In the genomic region with DNA sequence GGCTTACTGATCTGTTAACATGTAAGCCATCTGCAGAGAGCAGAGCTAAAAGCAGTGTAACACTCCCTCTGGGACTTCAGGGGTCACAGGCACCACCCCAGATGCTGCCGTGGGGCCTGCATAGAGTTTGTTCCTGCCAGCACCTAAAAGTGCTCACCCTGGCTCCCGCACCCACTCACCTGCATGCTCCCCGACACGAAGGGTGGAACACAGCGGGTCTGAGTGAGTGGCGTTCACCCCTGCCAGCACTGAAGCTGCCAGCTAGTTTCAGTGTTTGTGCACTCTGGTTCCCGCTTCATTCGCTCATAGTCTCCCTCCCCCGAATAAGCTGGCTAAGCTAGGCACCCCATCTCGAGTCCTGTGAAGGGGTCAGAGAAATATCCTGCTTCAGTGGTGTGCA, we compare ENCODE assay signal across 2 cellular contexts.
TF ChIP-seq lines count a peak whose summit lies in the region.

No MANE protein-coding gene starts in this region.

TF ChIP-seq in GM23338, 12 proteins besides CTCF, POLR2A, EP300 and RAD21 (continues in another document):
- no peak for TF ChIP-seq ZNF114 (CRISPR knock-in tag; IDR thresholded peaks at IDR 0.05)
- TF ChIP-seq ZNF331 (CRISPR knock-in tag; IDR thresholded peaks at IDR 0.05; ENCODE audit: low read depth), result no peak
- no peak for TF ChIP-seq EZH2phosphoT487 (IDR thresholded peaks at IDR 0.05; ENCODE audit: unreplicated experiment)
- TF ChIP-seq STAT1 (IDR thresholded peaks at IDR 0.05; ENCODE audit: unreplicated experiment), result no peak
- TF ChIP-seq JUNB (IDR thresholded peaks at IDR 0.05; ENCODE audit: unreplicated experiment), result no peak
- no peak for TF ChIP-seq CREB1 (CRISPR knock-in tag; IDR thresholded peaks at IDR 0.05; ENCODE audit: low read depth)
- no peak for TF ChIP-seq POLR2AphosphoS5 (IDR thresholded peaks at IDR 0.05; ENCODE audit: low read depth)
- TF ChIP-seq, protein P1, sequence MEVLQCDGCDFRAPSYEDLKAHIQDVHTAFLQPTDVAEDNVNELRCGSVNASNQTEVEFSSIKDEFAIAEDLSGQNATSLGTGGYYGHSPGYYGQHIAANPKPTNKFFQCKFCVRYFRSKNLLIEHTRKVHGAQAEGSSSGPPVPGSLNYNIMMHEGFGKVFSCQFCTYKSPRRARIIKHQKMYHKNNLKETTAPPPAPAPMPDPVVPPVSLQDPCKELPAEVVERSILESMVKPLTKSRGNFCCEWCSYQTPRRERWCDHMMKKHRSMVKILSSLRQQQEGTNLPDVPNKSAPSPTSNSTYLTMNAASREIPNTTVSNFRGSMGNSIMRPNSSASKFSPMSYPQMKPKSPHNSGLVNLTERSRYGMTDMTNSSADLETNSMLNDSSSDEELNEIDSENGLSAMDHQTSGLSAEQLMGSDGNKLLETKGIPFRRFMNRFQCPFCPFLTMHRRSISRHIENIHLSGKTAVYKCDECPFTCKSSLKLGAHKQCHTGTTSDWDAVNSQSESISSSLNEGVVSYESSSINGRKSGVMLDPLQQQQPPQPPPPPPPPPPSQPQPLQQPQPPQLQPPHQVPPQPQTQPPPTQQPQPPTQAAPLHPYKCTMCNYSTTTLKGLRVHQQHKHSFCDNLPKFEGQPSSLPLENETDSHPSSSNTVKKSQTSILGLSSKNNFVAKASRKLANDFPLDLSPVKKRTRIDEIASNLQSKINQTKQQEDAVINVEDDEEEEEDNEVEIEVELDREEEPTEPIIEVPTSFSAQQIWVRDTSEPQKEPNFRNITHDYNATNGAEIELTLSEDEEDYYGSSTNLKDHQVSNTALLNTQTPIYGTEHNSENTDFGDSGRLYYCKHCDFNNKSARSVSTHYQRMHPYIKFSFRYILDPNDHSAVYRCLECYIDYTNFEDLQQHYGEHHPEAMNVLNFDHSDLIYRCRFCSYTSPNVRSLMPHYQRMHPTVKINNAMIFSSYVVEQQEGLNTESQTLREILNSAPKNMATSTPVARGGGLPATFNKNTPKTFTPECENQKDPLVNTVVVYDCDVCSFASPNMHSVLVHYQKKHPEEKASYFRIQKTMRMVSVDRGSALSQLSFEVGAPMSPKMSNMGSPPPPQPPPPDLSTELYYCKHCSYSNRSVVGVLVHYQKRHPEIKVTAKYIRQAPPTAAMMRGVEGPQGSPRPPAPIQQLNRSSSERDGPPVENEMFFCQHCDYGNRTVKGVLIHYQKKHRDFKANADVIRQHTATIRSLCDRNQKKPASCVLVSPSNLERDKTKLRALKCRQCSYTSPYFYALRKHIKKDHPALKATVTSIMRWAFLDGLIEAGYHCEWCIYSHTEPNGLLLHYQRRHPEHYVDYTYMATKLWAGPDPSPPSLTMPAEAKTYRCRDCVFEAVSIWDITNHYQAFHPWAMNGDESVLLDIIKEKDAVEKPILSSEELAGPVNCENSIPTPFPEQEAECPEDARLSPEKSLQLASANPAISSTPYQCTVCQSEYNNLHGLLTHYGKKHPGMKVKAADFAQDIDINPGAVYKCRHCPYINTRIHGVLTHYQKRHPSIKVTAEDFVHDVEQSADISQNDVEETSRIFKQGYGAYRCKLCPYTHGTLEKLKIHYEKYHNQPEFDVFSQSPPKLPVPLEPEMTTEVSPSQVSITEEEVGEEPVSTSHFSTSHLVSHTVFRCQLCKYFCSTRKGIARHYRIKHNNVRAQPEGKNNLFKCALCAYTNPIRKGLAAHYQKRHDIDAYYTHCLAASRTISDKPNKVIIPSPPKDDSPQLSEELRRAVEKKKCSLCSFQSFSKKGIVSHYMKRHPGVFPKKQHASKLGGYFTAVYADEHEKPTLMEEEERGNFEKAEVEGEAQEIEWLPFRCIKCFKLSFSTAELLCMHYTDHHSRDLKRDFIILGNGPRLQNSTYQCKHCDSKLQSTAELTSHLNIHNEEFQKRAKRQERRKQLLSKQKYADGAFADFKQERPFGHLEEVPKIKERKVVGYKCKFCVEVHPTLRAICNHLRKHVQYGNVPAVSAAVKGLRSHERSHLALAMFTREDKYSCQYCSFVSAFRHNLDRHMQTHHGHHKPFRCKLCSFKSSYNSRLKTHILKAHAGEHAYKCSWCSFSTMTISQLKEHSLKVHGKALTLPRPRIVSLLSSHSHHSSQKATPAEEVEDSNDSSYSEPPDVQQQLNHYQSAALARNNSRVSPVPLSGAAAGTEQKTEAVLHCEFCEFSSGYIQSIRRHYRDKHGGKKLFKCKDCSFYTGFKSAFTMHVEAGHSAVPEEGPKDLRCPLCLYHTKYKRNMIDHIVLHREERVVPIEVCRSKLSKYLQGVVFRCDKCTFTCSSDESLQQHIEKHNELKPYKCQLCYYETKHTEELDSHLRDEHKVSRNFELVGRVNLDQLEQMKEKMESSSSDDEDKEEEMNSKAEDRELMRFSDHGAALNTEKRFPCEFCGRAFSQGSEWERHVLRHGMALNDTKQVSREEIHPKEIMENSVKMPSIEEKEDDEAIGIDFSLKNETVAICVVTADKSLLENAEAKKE (CRISPR knock-in tag; IDR thresholded peaks at IDR 0.05), result no peak
- no peak for TF ChIP-seq EZH2 (IDR thresholded peaks at IDR 0.05; ENCODE audit: low read depth, unreplicated experiment)
- TF ChIP-seq, protein P2, sequence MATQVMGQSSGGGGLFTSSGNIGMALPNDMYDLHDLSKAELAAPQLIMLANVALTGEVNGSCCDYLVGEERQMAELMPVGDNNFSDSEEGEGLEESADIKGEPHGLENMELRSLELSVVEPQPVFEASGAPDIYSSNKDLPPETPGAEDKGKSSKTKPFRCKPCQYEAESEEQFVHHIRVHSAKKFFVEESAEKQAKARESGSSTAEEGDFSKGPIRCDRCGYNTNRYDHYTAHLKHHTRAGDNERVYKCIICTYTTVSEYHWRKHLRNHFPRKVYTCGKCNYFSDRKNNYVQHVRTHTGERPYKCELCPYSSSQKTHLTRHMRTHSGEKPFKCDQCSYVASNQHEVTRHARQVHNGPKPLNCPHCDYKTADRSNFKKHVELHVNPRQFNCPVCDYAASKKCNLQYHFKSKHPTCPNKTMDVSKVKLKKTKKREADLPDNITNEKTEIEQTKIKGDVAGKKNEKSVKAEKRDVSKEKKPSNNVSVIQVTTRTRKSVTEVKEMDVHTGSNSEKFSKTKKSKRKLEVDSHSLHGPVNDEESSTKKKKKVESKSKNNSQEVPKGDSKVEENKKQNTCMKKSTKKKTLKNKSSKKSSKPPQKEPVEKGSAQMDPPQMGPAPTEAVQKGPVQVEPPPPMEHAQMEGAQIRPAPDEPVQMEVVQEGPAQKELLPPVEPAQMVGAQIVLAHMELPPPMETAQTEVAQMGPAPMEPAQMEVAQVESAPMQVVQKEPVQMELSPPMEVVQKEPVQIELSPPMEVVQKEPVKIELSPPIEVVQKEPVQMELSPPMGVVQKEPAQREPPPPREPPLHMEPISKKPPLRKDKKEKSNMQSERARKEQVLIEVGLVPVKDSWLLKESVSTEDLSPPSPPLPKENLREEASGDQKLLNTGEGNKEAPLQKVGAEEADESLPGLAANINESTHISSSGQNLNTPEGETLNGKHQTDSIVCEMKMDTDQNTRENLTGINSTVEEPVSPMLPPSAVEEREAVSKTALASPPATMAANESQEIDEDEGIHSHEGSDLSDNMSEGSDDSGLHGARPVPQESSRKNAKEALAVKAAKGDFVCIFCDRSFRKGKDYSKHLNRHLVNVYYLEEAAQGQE (IDR thresholded peaks at IDR 0.05; ENCODE audit: unreplicated experiment), result no peak
- no peak for TF ChIP-seq NANOG (IDR thresholded peaks at IDR 0.05; ENCODE audit: borderline replicate concordance)

TF ChIP-seq in H1, 55 proteins besides CTCF, POLR2A, EP300 and RAD21:
- TF ChIP-seq SP1 (IDR thresholded peaks at IDR 0.05; ENCODE audit: low read depth, low read length), result no peak
- no peak for TF ChIP-seq EZH2 (IDR thresholded peaks at IDR 0.05; ENCODE audit: low read depth, low read length, severe bottlenecking)
- TF ChIP-seq RBBP5 (IDR thresholded peaks at IDR 0.05; ENCODE audit: borderline replicate concordance, low read depth, low read length), result no peak
- no peak for TF ChIP-seq SUZ12 (IDR thresholded peaks at IDR 0.05; ENCODE audit: low read length)
- TF ChIP-seq, protein P3, sequence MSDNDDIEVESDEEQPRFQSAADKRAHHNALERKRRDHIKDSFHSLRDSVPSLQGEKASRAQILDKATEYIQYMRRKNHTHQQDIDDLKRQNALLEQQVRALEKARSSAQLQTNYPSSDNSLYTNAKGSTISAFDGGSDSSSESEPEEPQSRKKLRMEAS (IDR thresholded peaks at IDR 0.05), result no peak
- no peak for TF ChIP-seq HDAC2 (IDR thresholded peaks at IDR 0.05; ENCODE audit: borderline replicate concordance in 1 of 2, low read depth in 2 of 2, low read length in 2 of 2)
